Comparison of ENCODE assay signal across 19 cellular contexts in the genomic region with DNA sequence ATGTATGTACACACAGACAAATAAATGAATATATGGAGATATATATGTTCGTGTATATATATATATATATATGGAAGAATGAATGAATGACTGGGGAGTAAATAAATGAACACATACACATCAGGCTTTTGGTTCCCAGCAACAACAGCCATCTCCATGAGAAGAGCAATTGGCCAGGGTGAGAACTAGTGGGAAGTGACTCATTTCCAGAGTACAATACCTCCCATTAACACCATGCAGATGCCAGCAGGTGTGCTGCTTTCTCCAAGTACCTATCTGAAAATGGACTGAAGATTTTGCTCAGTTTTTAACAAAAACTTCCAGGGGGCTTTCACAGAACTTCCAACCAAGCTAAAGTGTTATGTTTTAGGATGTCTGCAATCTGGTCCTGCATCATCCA.
A peak's percentile ranks its signal among the peaks of the same experiment; 100 is the strongest.
DNase-seq lines count a peak whose midpoint lies in the region; ATAC-seq and TF ChIP-seq lines count a peak whose summit lies in the region.
"Had no signal": no experiment of that assay in that cellular context is flagged by ENCODE, and none has a peak within 500 bp of the region (broad histone marks: within the 10 kb centered on the region; RNA-seq: fewer than 3 reads in every experiment).

No MANE protein-coding gene starts in this region.

- no peaks in the 10 kb centered on the region for H3K27me3 Mint-ChIP-seq in endothelial cell (ENCODE audit: unreplicated experiment)

- intact Hi-C loops in uterus (cut with DNase I; ENCODE audit: low total_unique reads): no loop called here

- no peak overlapping the region for H3K27ac ChIP-seq in uterus
- H3K27ac ChIP-seq: body of pancreas, KMS-11, psoas muscle, testis had no signal

- no peak overlapping the region for H3K27ac Mint-ChIP-seq in endothelial cell (ENCODE audit: unreplicated experiment)
- H3K27ac Mint-ChIP-seq: activated CD8-positive, alpha-beta T cell treated with anti-CD3 and anti-CD28 coated beads, Interleukin-2, amount 10 ng/mL, durations not matched to agents 7 days and 5 days; CD8-positive, alpha-beta T cell had no signal

- H3K4me3 ChIP-seq in uterus: no peak overlapping the region
- H3K4me3 ChIP-seq: body of pancreas, psoas muscle, testis had no signal

- no peak overlapping the region for H3K4me3 Mint-ChIP-seq in endothelial cell (ENCODE audit: unreplicated experiment)
- H3K4me3 Mint-ChIP-seq: activated CD8-positive, alpha-beta T cell treated with anti-CD3 and anti-CD28 coated beads, Interleukin-2, amount 10 ng/mL, durations not matched to agents 7 days and 5 days; CD8-positive, alpha-beta T cell had no signal

- no peaks in the 10 kb centered on the region for H3K27me3 ChIP-seq in uterus
- H3K27me3 ChIP-seq: body of pancreas, testis had no signal

- H3K9me3 ChIP-seq in uterus: no peaks in the 10 kb centered on the region
- H3K9me3 ChIP-seq: body of pancreas, psoas muscle, testis had no signal

- H3K36me3 Mint-ChIP-seq in endothelial cell (ENCODE audit: low read depth, unreplicated experiment): peaks cover 17% of the 10 kb centered on the region

- no peak for TF ChIP-seq POLR2A in uterus (IDR thresholded peaks at IDR 0.05)

- no peaks in the 10 kb centered on the region for H3K36me3 ChIP-seq in uterus

- H3K4me1 ChIP-seq in uterus: no peaks in the 10 kb centered on the region
- H3K4me1 ChIP-seq: body of pancreas, testis had no signal

- TF ChIP-seq CTCF in endothelial cell (IDR thresholded peaks at IDR 0.05; ENCODE audit: unreplicated experiment) (no peak), uterus (IDR thresholded peaks at IDR 0.05) (no peak)

- DNase-seq in DMS53 (lab: John Stamatoyannopoulos, UW): peak; percentile 71
- peak; percentile 88 for DNase-seq in dermis blood vessel endothelial cell
- DNase-seq in hepatic stellate cell (ENCODE audit: low spot score): no peak
- no peak for DNase-seq in endothelial cell (ENCODE audit: low spot score)
- no peak for DNase-seq in uterus
- DNase-seq: activated CD8-positive, alpha-beta T cell treated with anti-CD3 and anti-CD28 coated beads, Interleukin-2, amount 10 ng/mL, durations not matched to agents 7 days and 5 days; activated gamma-delta T cell; body of pancreas; CD8-positive, alpha-beta T cell; effector memory CD4-positive, alpha-beta T cell; foreskin melanocyte; NCI-H1436 treated with DMSO at 0.1 percent for 48 hours; NCI-H526; psoas muscle; testis had no signal

- H3K4me1 Mint-ChIP-seq in endothelial cell (ENCODE audit: unreplicated experiment): peaks cover 9% of the 10 kb centered on the region

- ATAC-seq in GM19467 (IDR thresholded peaks at IDR 0.05; ENCODE audit: unreplicated experiment) (peak; percentile 51), HG03095 (IDR thresholded peaks at IDR 0.05; ENCODE audit: unreplicated experiment) (peak; percentile 66), GM21367 (IDR thresholded peaks at IDR 0.05; ENCODE audit: unreplicated experiment) (no peak)
- ATAC-seq: activated CD8-positive, alpha-beta T cell treated with anti-CD3 and anti-CD28 coated beads, Interleukin-2, amount 10 ng/mL, durations not matched to agents 7 days and 5 days; body of pancreas; CD8-positive, alpha-beta T cell; psoas muscle had no signal

- no peaks in the 10 kb centered on the region for H3K9me3 Mint-ChIP-seq in endothelial cell (ENCODE audit: unreplicated experiment)

Comparison
In these comparisons a context has a peak if more than half of its experiments do, and no peak if none do; other contexts are left out.
1. DNase-seq: peak in DMS53 (single experiment) and dermis blood vessel endothelial cell (single experiment); none in hepatic stellate cell (single experiment), endothelial cell (single experiment) and uterus (0 of 2).